ENCODE assay signal across 18 cellular contexts in the genomic region with DNA sequence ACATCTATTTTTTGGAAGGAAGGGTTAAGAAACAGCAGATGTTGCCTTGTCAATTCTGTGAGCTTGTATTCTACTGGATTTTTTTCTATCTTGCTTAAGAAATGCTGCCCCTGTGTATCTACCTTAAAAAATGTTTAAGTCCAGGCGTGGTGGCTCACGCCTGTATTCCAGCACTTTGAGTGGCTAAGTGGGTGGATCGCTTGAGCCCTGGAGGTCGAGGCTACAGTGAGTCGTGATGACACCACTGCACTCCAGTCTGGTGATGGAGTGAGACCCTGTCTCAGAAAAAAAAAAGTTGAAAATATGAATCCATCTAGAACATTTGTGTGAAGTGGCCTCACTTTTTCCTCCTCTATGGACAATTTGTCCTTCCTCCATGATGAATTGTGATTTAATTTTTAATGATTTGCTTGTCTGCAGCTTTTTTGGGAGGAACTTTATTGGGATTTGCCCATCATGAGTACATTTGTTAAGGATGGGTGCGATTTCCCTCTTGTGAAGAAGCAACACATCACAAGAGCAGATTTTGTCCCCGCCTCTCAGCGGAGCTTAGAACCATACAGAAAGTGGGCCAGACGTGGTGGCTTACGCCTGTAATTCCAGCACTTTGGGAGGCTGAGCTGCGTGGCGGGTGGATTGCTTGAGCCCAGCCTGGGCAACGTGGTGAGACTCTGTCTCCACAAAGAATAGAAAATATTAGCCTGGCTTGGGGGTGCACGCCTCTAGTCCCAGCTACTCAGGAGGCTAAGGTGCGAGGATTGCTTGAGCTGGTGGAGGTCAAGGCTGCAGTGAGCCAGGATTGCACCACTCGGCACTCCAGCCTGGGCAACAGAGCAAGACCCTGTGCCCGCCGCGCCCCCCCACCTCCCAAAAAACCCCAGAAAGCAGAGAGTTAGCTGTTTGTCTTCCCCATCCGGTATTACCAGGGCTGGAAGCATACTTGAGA. TPM values are rescaled to one million over a fixed set of nuclear protein-coding genes. Genes with fewer than 3 reads are reported as not detected.
A peak's percentile ranks its signal among the peaks of the same experiment; 100 is the strongest.
DNase-seq lines count a peak whose midpoint lies in the region; ATAC-seq and TF ChIP-seq lines count a peak whose summit lies in the region.
"Had no signal": no experiment of that assay in that cellular context is flagged by ENCODE, and none has a peak within 500 bp of the region (broad histone marks: within the 10 kb centered on the region; RNA-seq: fewer than 3 reads in every experiment).

No MANE protein-coding gene starts in this region.

- H4K5ac ChIP-seq in IMR-90 (ENCODE audit: low read depth, low read length), result no peak overlapping the region; the same call in 1 of the 2 replicates

- no peak overlapping the region for H3K4me3 ChIP-seq in IMR-90 (ENCODE audit: insufficient read depth, low read depth, low read length)
- H3K4me3 ChIP-seq in choroid plexus epithelial cell (ENCODE audit: low read depth, low read length), result no peak overlapping the region
- H3K4me3 ChIP-seq: hepatocyte, SK-N-MC, tibial artery had no signal

- no peak for TF ChIP-seq POLR2A in IMR-90 (IDR thresholded peaks at IDR 0.05; ENCODE audit: low read depth, low read length)

- no peak overlapping the region for H2BK120ac ChIP-seq in IMR-90 (ENCODE audit: low read depth, low read length)

- no peaks in the 10 kb centered on the region for H3K27me3 ChIP-seq in IMR-90 (ENCODE audit: control insufficient read depth, insufficient read depth, low read length)
- H3K27me3 ChIP-seq: hepatocyte, tibial artery had no signal

- no peak overlapping the region for H2AFZ ChIP-seq in IMR-90 (replicated peaks; ENCODE audit: low read length, poor library complexity)
- H2AFZ ChIP-seq: hepatocyte had no signal

- peaks cover 16% of the 10 kb centered on the region for H3K4me1 ChIP-seq in IMR-90 (ENCODE audit: control insufficient read depth, insufficient read depth, low read length)

- no peak for ATAC-seq in IMR-90 (ENCODE audit: low read depth)
- no peak for ATAC-seq in GM18870 (IDR thresholded peaks at IDR 0.05; ENCODE audit: unreplicated experiment)
- ATAC-seq: esophagus mucosa had no signal

- no peak overlapping the region for H2BK5ac ChIP-seq in IMR-90 (ENCODE audit: low read depth, low read length, poor library complexity, severe bottlenecking)

- 80% methylated on average over 12 of the region's 20 CpGs; no CpG with 5 or more reads in 1 of the 2 experiments for WGBS in IMR-90 (ENCODE audit: extremely low coverage in 2 of 2, insufficient read length in 1 of 2), 2 experiments

- no peak overlapping the region for H3K14ac ChIP-seq in IMR-90 (replicated peaks; ENCODE audit: low read depth, low read length)

- CTCF ChIA-PET in IMR-90 (lab: Yijun Ruan, JAX), result interaction anchor here (1.0 kb wide), 1 partner anchor 11 kb away, joined by 4 read pairs; no protein-coding TSS in a partner anchor

- no peak overlapping the region for H2BK20ac ChIP-seq in IMR-90 (ENCODE audit: low read depth, low read length)

- no peak overlapping the region for H3K56ac ChIP-seq in IMR-90 (ENCODE audit: extremely low read depth, insufficient read depth, low read length)

- H2BK15ac ChIP-seq in IMR-90 (ENCODE audit: low read depth, low read length), result no peak overlapping the region

- H3K79me1 ChIP-seq in IMR-90 (ENCODE audit: low read depth in 1 of 2, low read length in 2 of 2), result peaks cover 50 to 85% of the 10 kb centered on the region in 2 experiments

- dilution Hi-C loops in IMR-90 (cut with HindIII; ENCODE audit: low sequenced_read_pairs, unreplicated experiment), result no loop called here

- no peak overlapping the region for H3K23ac ChIP-seq in IMR-90 (ENCODE audit: low read depth, low read length)

- in situ Hi-C loops in IMR-90 (cut with MboI; ENCODE audit: low sequenced_read_pairs), result loop anchor here (25.0 kb wide), 1 partner anchor 432 kb away; no protein-coding TSS in a partner anchor

- intact Hi-C loops in IMR-90 (cut with micrococcal nuclease) (no loop called here), posterior vena cava (cut with DNase I) (no loop called here)

- no peak overlapping the region for H2AK9ac ChIP-seq in IMR-90 (replicated peaks; ENCODE audit: low read depth, low read length, poor library complexity)

- H4K91ac ChIP-seq in IMR-90 (ENCODE audit: insufficient read depth, low read depth, low read length), result no peak overlapping the region

- no peak overlapping the region for H3K4ac ChIP-seq in IMR-90 (ENCODE audit: low read depth, low read length)

- no peak overlapping the region for H2AK5ac ChIP-seq in IMR-90 (ENCODE audit: low read depth, low read length)

- no peak overlapping the region for H3K18ac ChIP-seq in IMR-90 (ENCODE audit: low read depth, low read length)

- POLR2A ChIA-PET in IMR-90 (lab: Charles Lee; ENCODE audit: unreplicated experiment), result interaction anchor here (0.6 kb wide), 1 partner anchor 68 kb away, joined by 3 read pairs; no protein-coding TSS in a partner anchor

- H3K9me1 ChIP-seq in IMR-90 (ENCODE audit: insufficient read depth, low read length), result peaks cover 47% of the 10 kb centered on the region

- H3K9me3 ChIP-seq in IMR-90 (ENCODE audit: control insufficient read depth, insufficient read depth, low read length), result no peaks in the 10 kb centered on the region
- H3K9me3 ChIP-seq: tibial artery had no signal

- TF ChIP-seq RAD21 in IMR-90 (IDR thresholded peaks at IDR 0.05; ENCODE audit: low read length), result no peak

- peak; percentile 8 for DNase-seq in activated T-cell treated with anti-CD3 and anti-CD28 coated beads, Interleukin-2, amount 50 U/mL, for 1 hour
- no peak for DNase-seq in activated T-cell treated with anti-CD3 and anti-CD28 coated beads, Interleukin-2, amount 50 U/mL, for 48 hours
- DNase-seq in IMR-90 (peak; percentile 78), choroid plexus epithelial cell (ENCODE audit: low read depth) (peak; percentile 33), posterior vena cava (ENCODE audit: low spot score) (peak; percentile 73), DMS53 treated with DMSO at 0.1 percent for 48 hours (lab: John Stamatoyannopoulos, UW; ENCODE audit: unreplicated experiment) (no peak), NCI-H524 (lab: John Stamatoyannopoulos, UW) (no peak)
- DNase-seq: anterior cingulate cortex; COR-L47; dermis blood vessel endothelial cell; NCI-H1694; stimulated activated CD4-positive, alpha-beta T cell treated with anti-CD3 and anti-CD28 coated beads, Interleukin-4, amount 100 ng/mL, for 1 hour; WERI-Rb-1 had no signal

- no TSS peak for BruUV-seq in IMR-90 (replicated peaks; lab: Mats Ljungman, UMichigan)

- no peak overlapping the region for H3K9ac ChIP-seq in IMR-90 (ENCODE audit: low read depth, low read length)

- H3K27ac ChIP-seq in IMR-90 (ENCODE audit: insufficient read depth, low read length), result no peak overlapping the region
- H3K27ac ChIP-seq: hepatocyte, SK-N-MC, tibial artery, WERI-Rb-1 had no signal

- peaks cover 35% of the 10 kb centered on the region for H3K36me3 ChIP-seq in IMR-90 (ENCODE audit: control insufficient read depth, insufficient read depth, low read length)

- H4K20me1 ChIP-seq in IMR-90 (ENCODE audit: insufficient read depth, low read length), result peaks cover 59% of the 10 kb centered on the region

- no peak overlapping the region for H4K8ac ChIP-seq in IMR-90 (ENCODE audit: low read depth in 2 of 2, low read length in 2 of 2)

- H3K4me2 ChIP-seq in IMR-90 (ENCODE audit: low read depth, low read length), result no peak overlapping the region
- H3K4me2 ChIP-seq: hepatocyte had no signal

- TF ChIP-seq CTCF in IMR-90 (conservative IDR thresholded peaks at IDR 0.05; ENCODE audit: low read depth, low read length), result no peak
- TF ChIP-seq CTCF in choroid plexus epithelial cell (conservative IDR thresholded peaks at IDR 0.05; ENCODE audit: low read depth, low read length), result no peak

TF ChIP-seq in IMR-90, 13 proteins besides CTCF, POLR2A, EP300 and RAD21:
- TF ChIP-seq RCOR1 (IDR thresholded peaks at IDR 0.05; ENCODE audit: insufficient replicate concordance, low read length) (no peak), FOS (IDR thresholded peaks at IDR 0.05; ENCODE audit: low read depth, low read length) (0 out of 2 replicates have a peak, but pooled peaks have one; percentile 27), CEBPB (IDR thresholded peaks at IDR 0.05; ENCODE audit: low read depth, low read length) (no peak), BHLHE40 (IDR thresholded peaks at IDR 0.05; ENCODE audit: low read depth, low read length) (peak; percentile 38; the same call in 1 of the 2 replicates), NFE2L2 (IDR thresholded peaks at IDR 0.05; ENCODE audit: low read depth, low read length) (no peak), MAFK (IDR thresholded peaks at IDR 0.05; ENCODE audit: low read depth, low read length) (no peak), RFX5 (IDR thresholded peaks at IDR 0.05; ENCODE audit: low read depth, low read length) (no peak), ELK1 (IDR thresholded peaks at IDR 0.05; ENCODE audit: borderline replicate concordance, low read depth, low read length) (no peak), MAZ (IDR thresholded peaks at IDR 0.05; ENCODE audit: borderline replicate concordance, low read depth, low read length) (no peak)
TF ChIP-seq in IMR-90: peak in this region for 2.

RNA-seq across cellular contexts. Expression of gene DNAJB6, which starts 57.7 kb away (rescaled TPM):
- total RNA-seq in IMR-90 (2012; rRNA removed) (93.4 and 155 TPM in 2 replicates), posterior vena cava (100 to 1,000 TPM; 105 to 118 TPM)
- 127 and 165 TPM in 2 replicates for polyA plus RNA-seq in IMR-90 (2012; rRNA removed)
- polyA plus RNA-seq in IMR-90 (2012; cell fraction: cytosol; rRNA removed), result 56.9 and 61.4 TPM in 2 replicates
- polyA plus RNA-seq in IMR-90 (2012; cell fraction: nucleus; rRNA removed; ENCODE audit: low replicate concordance), result 52.2 and 98.8 TPM in 2 replicates

Comparison
In these comparisons a context has a peak if more than half of its experiments do, and no peak if none do; other contexts are left out.
1. DNase-seq: peak in activated T-cell treated with anti-CD3 and anti-CD28 coated beads, Interleukin-2, amount 50 U/mL, for 1 hour (single experiment), IMR-90 (single experiment), choroid plexus epithelial cell (single experiment) and posterior vena cava (single experiment); none in activated T-cell treated with anti-CD3 and anti-CD28 coated beads, Interleukin-2, amount 50 U/mL, for 48 hours (0 of 2), DMS53 treated with DMSO at 0.1 percent for 48 hours (single experiment) and NCI-H524 (0 of 2).